In the genomic region with DNA sequence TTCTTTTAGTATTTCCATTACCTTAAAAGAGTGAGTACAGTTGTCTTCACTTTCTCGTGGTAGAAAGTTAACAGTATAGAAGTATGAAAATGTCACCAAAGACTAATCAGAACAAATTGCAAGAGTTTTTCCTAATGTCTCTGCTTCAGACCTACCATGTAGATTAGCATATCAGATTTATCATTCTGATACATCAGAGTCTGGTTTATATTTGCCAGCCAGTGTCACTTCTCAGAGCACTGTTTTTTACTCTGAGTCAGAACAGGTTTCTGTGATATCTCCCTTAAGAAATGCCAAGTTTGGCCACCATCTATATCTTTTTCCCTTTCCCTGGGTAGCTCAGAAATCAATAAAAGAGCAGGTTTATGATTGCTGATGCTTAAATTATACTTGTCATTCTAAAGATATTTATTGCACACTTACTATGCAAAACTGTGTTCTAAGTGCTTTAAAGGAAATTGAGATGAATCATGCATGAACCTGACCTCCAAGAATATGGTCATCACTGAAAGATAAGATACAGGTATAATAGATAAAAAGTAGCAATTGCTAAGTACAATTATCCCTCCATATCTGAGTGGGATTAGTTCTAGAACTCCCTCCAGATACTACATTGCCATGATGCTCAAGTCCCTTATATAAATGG, we compare ENCODE assay signal across 26 cellular contexts.
"Had no signal": no experiment of that assay in that cellular context is flagged by ENCODE, and none has a peak within 500 bp of the region (broad histone marks: within the 10 kb centered on the region; RNA-seq: fewer than 3 reads in every experiment).

No MANE protein-coding gene starts in this region.

- ATAC-seq: activated CD4-positive, alpha-beta T cell treated with anti-CD3 and anti-CD28 coated beads for 36 hours; activated CD4-positive, CD25-positive, alpha-beta regulatory T cell treated with anti-CD3 and anti-CD28 coated beads, Interleukin-2, amount 50 U/mL, for 24 hours; activated naive CD4-positive, alpha-beta T cell treated with anti-CD3 and anti-CD28 coated beads, Interleukin-2, amount 50 U/mL, for 72 hours; activated T-cell treated with anti-CD3 and anti-CD28 coated beads, Interleukin-2, amount 50 U/mL, for 4 hours; WTC11 had no signal

- H3K27me3 ChIP-seq: adrenal gland, Peyer's patch had no signal

- H3K27ac ChIP-seq: adrenal gland, Peyer's patch had no signal

- H3K36me3 ChIP-seq: adrenal gland, Peyer's patch had no signal

- H3K4me1 ChIP-seq: adrenal gland, Peyer's patch had no signal

- H3K4me3 ChIP-seq: adrenal gland, Peyer's patch had no signal

- DNase-seq: activated CD4-positive, alpha-beta T cell treated with anti-CD3 and anti-CD28 coated beads for 36 hours; activated CD4-positive, alpha-beta T cell treated with anti-CD3 and anti-CD28 coated beads, Interleukin-2, amount 10 ng/mL, durations not matched to agents 7 days and 5 days; activated CD4-positive, alpha-beta T cell treated with anti-CD3 and anti-CD28 coated beads, Interleukin-2, amount 50 U/mL, for 48 hours; activated CD8-positive, alpha-beta memory T cell treated with anti-CD3 and anti-CD28 coated beads, Interleukin-2, amount 50 U/mL, for 4 hours; activated gamma-delta T cell treated with Interleukin-2 at 50 U/mL for 16 hours; activated naive CD4-positive, alpha-beta T cell treated with anti-CD3 and anti-CD28 coated beads for 36 hours; activated T-cell treated with anti-CD3 and anti-CD28 coated beads for 4 hours; activated T-cell treated with anti-CD3 and anti-CD28 coated beads, Interleukin-2, amount 50 U/mL, for 4 hours; adrenal gland; central memory CD4-positive, alpha-beta T cell; Karpas-422; KBM-7; NCI-H1105; NCI-H1417 treated with DMSO at 0.1 percent for 48 hours; NCI-H1694 treated with DMSO at 0.1 percent for 48 hours; NCI-H2029; NCI-H2171; NCI-H446 treated with DMSO at 0.1 percent for 48 hours; NCI-H524; Peyer's patch; RPMI8226; SIG-M5 had no signal

- FAIRE-seq: TTC549 had no signal

- H3K9me3 ChIP-seq: adrenal gland, Peyer's patch had no signal
